ENCODE assay signal across 10 cellular contexts in the genomic region with DNA sequence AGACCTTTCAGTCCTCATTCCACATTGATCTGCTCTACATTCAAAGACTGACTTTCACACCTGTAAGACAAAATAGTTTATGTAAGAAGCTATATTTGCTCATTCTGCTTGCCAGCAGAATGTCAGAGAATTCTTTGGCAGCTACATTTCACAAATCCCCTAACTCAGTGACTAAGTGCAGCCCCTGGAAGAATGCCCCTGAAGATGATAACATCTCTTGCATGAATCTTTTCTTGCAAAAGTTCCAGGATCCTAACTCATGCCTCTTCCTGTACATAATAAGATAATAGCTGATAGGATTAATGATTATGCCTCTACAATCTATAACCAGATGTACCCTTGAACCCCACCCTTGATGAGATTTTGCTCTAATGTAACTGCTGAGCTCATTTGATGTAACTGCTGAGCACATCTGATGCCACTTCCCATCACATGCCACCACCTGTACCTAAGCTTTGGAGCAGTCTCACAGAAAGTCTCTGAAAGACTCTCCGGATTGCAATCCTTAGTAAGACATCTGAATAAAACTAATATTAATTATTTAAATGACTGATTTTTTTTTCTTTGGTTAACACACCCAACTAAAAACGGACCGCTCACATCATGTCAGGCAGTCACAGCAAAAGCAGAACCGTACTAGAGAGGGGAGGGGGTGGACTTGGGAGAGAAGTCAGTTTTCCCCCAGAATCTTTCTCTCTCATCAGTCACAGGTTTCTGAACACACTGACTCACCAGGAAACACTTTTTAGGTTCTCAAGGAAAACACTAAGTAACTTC. TPM values are rescaled to one million over a fixed set of nuclear protein-coding genes. Genes with fewer than 3 reads are reported as not detected.
DNase-seq lines count a peak whose midpoint lies in the region; ATAC-seq and TF ChIP-seq lines count a peak whose summit lies in the region.
"Had no signal": no experiment of that assay in that cellular context is flagged by ENCODE, and none has a peak within 500 bp of the region (broad histone marks: within the 10 kb centered on the region; RNA-seq: fewer than 3 reads in every experiment).

No MANE protein-coding gene starts in this region.

- no peak for DNase-seq in CD8-positive, alpha-beta T cell
- peak; percentile 77 for DNase-seq in MG63
- no peak for DNase-seq in central memory CD8-positive, alpha-beta T cell (ENCODE audit: low spot score in 2 of 2)
- DNase-seq in natural killer cell, result no peak
- DNase-seq in NCI-H524 treated with DMSO at 0.1 percent for 48 hours (lab: John Stamatoyannopoulos, UW), result no peak
- DNase-seq in NCI-H1694 treated with DMSO at 0.1 percent for 48 hours (lab: John Stamatoyannopoulos, UW), result no peak
- DNase-seq in GM03348 (ENCODE audit: low spot score), result no peak
- DNase-seq: NCI-H1105 treated with DMSO at 0.1 percent for 48 hours had no signal

- H3K27ac Mint-ChIP-seq in CD8-positive, alpha-beta T cell, result peak overlapping the region; percentile 9
- peak overlapping the region; percentile 69 for H3K27ac Mint-ChIP-seq in central memory CD8-positive, alpha-beta T cell (ENCODE audit: low read depth)
- H3K27ac Mint-ChIP-seq in natural killer cell, result peak overlapping the region; percentile 77 to 93

- H3K27me3 ChIP-seq in CD8-positive, alpha-beta T cell (ENCODE audit: insufficient read depth, low read length), result no peaks in the 10 kb centered on the region
- H3K27me3 ChIP-seq in MG63, result peaks cover 23% of the 10 kb centered on the region

- H3K27me3 Mint-ChIP-seq in CD8-positive, alpha-beta T cell (ENCODE audit: low read depth), result peaks cover 27% of the 10 kb centered on the region
- H3K27me3 Mint-ChIP-seq in central memory CD8-positive, alpha-beta T cell, result peaks cover 38% of the 10 kb centered on the region
- H3K27me3 Mint-ChIP-seq in natural killer cell (ENCODE audit: low read depth in 2 of 2), result peaks cover 19 to 30% of the 10 kb centered on the region in 2 donors

- no peaks in the 10 kb centered on the region for H3K9me3 ChIP-seq in CD8-positive, alpha-beta T cell (ENCODE audit: low read length)
- H3K9me3 ChIP-seq in MG63, result peaks cover 7% of the 10 kb centered on the region

- POLR2A ChIA-PET in CD8-positive, alpha-beta T cell (lab: Charles Lee), result interaction anchor here (3.2 kb wide), 1 partner anchor 11 kb away, joined by 24 read pairs; the partner anchor contains the start of gene GLO1

- CTCF ChIA-PET in CD8-positive, alpha-beta T cell (lab: Charles Lee), result interaction anchor here (0.6 kb wide), 1 partner anchor 588 kb away, joined by 3 read pairs; no protein-coding TSS in a partner anchor

- no peaks in the 10 kb centered on the region for H3K36me3 ChIP-seq in CD8-positive, alpha-beta T cell (ENCODE audit: insufficient read depth, low read length)
- H3K36me3 ChIP-seq in MG63, result no peaks in the 10 kb centered on the region

- H3K9me3 Mint-ChIP-seq in CD8-positive, alpha-beta T cell, result peaks cover 2% of the 10 kb centered on the region
- H3K9me3 Mint-ChIP-seq in central memory CD8-positive, alpha-beta T cell, result no peaks in the 10 kb centered on the region
- H3K9me3 Mint-ChIP-seq in natural killer cell, result no peaks in the 10 kb centered on the region

- peak overlapping the region; percentile 66 for H3K4me3 Mint-ChIP-seq in CD8-positive, alpha-beta T cell
- peak overlapping the region; percentile 10 for H3K4me3 Mint-ChIP-seq in central memory CD8-positive, alpha-beta T cell
- H3K4me3 Mint-ChIP-seq in natural killer cell, result peak overlapping the region; percentile 75

- H3K4me1 ChIP-seq in CD8-positive, alpha-beta T cell (ENCODE audit: insufficient read depth, low read length), result peaks cover 20% of the 10 kb centered on the region

- no peak overlapping the region for H3K27ac ChIP-seq in CD8-positive, alpha-beta T cell (ENCODE audit: low read depth, low read length)
- H3K27ac ChIP-seq: RWPE1 had no signal

- no peaks in the 10 kb centered on the region for H3K36me3 Mint-ChIP-seq in CD8-positive, alpha-beta T cell
- peaks cover 2% of the 10 kb centered on the region for H3K36me3 Mint-ChIP-seq in central memory CD8-positive, alpha-beta T cell (ENCODE audit: insufficient read depth)
- H3K36me3 Mint-ChIP-seq in natural killer cell, result peaks cover 7% of the 10 kb centered on the region

- intact Hi-C loops in CD8-positive, alpha-beta T cell (cut with DNase I, micrococcal nuclease), result no loop called here
- intact Hi-C loops in natural killer cell (cut with micrococcal nuclease), result no loop called here

- ATAC-seq in CD8-positive, alpha-beta T cell, result peak; percentile 21
- ATAC-seq in central memory CD8-positive, alpha-beta T cell (replicated peaks; ENCODE audit: extremely low read depth, poor library complexity, severe bottlenecking), result peak; percentile 29
- ATAC-seq in natural killer cell (peak in 2 of 3 donors; percentile 7 to 20), GM19351 (IDR thresholded peaks at IDR 0.05; ENCODE audit: unreplicated experiment) (no peak)

- no peak for TF ChIP-seq CTCF in CD8-positive, alpha-beta T cell (IDR thresholded peaks at IDR 0.05)
- no peak for TF ChIP-seq CTCF in natural killer cell (IDR thresholded peaks at IDR 0.05)

- peak overlapping the region; percentile 40 for H3K4me3 ChIP-seq in CD8-positive, alpha-beta T cell (ENCODE audit: low read depth, low read length)
- H3K4me3 ChIP-seq in MG63, result no peak overlapping the region

- H3K4me1 Mint-ChIP-seq in CD8-positive, alpha-beta T cell (ENCODE audit: low read depth), result peaks cover 19% of the 10 kb centered on the region
- H3K4me1 Mint-ChIP-seq in central memory CD8-positive, alpha-beta T cell, result peaks cover 17% of the 10 kb centered on the region
- peaks cover 22 to 25% of the 10 kb centered on the region in 2 donors for H3K4me1 Mint-ChIP-seq in natural killer cell

RNA-seq across cellular contexts. Expression of gene DNAH8, which starts 0.7 kb away (rescaled TPM):
- not detected for total RNA-seq in CD8-positive, alpha-beta T cell
- total RNA-seq in MG63 (2014; rRNA removed; shearing (Covaris generic); ENCODE audit: low replicate concordance), result 1.2 TPM in 1 of 2 replicates, not detected in the other
- under 1 TPM in 1 of 3 donors, not detected in 2; 0.10 TPM for total RNA-seq in natural killer cell

RNA-seq across cellular contexts. Expression of gene GLO1, which starts 11.5 kb away (rescaled TPM):
- 10 to 100 TPM; 23.1 to 23.9 TPM for total RNA-seq in CD8-positive, alpha-beta T cell
- 1,483 and 2,250 TPM in 2 replicates for total RNA-seq in MG63 (2014; rRNA removed; shearing (Covaris generic); ENCODE audit: low replicate concordance)
- 10 to 100 TPM; 24.2 to 31.3 (median 27.6) TPM for total RNA-seq in natural killer cell

Comparison
In these comparisons a context has a peak if more than half of its experiments do, and no peak if none do; other contexts are left out.
1. H3K27ac Mint-ChIP-seq: peak in every context shown above with its lines; median percentile 85 in natural killer cell; 69 in central memory CD8-positive, alpha-beta T cell; 9 in CD8-positive, alpha-beta T cell.
2. H3K4me3 Mint-ChIP-seq: peak in every context shown above with its lines; median percentile 75 in natural killer cell; 66 in CD8-positive, alpha-beta T cell; 10 in central memory CD8-positive, alpha-beta T cell.
3. RNA of gene GLO1, which starts 11.5 kb away (total RNA-seq): 1,483 to 2,250 TPM in MG63; 24.2 to 31.3 TPM in natural killer cell and 23.1 to 23.9 TPM in CD8-positive, alpha-beta T cell; every median in the first group is over 10 times any median in the second.